ENCODE assay signal across 8 cellular contexts in the genomic region with DNA sequence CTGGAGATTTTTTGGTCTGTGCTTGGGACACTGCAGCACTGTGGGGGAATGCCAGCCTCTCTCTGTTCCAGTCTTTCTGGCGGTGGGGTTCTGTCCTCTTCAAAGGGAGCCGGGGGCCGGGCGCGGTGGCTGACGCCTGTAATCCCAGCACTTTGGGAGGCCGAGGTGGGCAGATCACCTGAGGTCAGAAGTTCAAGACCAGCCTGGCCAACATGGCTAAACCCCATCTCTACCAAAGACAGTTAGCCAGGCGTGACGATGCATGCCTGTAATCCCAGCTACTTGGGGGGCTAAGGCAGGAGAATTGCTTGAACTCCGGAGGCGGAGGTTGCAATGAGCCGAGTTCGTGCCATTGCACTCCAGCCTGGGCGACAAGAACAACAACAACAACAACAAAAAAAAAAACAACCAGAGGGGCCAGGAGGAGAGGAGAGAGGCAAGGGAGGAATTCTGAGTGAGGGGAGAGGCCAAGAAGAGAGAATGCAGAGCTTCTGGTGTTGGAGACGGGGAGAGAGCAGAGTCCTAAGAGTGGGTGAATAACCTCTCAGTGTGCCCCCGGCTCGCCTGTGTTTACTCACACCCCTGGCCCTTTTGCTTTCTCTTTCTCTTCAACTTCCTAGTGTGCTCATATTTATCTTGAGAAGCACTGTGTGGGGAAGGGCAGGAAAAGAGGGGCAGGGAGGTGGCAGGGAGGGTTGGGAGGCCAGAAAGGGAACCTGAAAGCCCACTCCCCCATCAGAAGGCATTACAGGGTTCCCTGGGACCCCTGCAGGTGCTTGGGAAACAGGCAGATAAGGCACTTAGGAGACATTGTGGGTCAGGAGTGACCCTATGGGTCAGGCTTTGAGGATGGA. TPM values are rescaled to one million over a fixed set of nuclear protein-coding genes. Genes with fewer than 3 reads are reported as not detected.
DNase-seq lines count a peak whose midpoint lies in the region; ATAC-seq and TF ChIP-seq lines count a peak whose summit lies in the region.

No MANE protein-coding gene starts in this region.

- peak overlapping the region; percentile 86 for H3K27ac ChIP-seq in Panc1 (ENCODE audit: low read length)
- H3K27ac ChIP-seq in mammary epithelial cell (ENCODE audit: insufficient read depth, low read depth, low read length) = peak overlapping the region; percentile 96
- H3K27ac ChIP-seq in neural progenitor cell = no peak overlapping the region
- peak overlapping the region in 1 of 2 donors; percentile 43 for H3K27ac ChIP-seq in prostate gland

- ATAC-seq in Panc1 (no peak), HG02642 (IDR thresholded peaks at IDR 0.05; ENCODE audit: poor library complexity, unreplicated experiment) (no peak)

- H3K4me3 Mint-ChIP-seq in neural progenitor cell = peak overlapping the region; percentile 95

- H3K4me1 Mint-ChIP-seq in neural progenitor cell = peaks cover 55% of the 10 kb centered on the region

- H3K36me3 ChIP-seq in Panc1 (ENCODE audit: control insufficient read depth, insufficient read depth, low read length) (peaks cover 7% of the 10 kb centered on the region), mammary epithelial cell (ENCODE audit: insufficient read depth, low read length) (no peaks in the 10 kb centered on the region), neural progenitor cell (no peaks in the 10 kb centered on the region), prostate gland (no peaks in the 10 kb centered on the region)

- no peaks in the 10 kb centered on the region for H3K9me3 ChIP-seq in Panc1 (ENCODE audit: control insufficient read depth, insufficient read depth, low read depth, low read length)
- H3K9me3 ChIP-seq in mammary epithelial cell (replicated peaks; ENCODE audit: insufficient read depth, low read length) = no peaks in the 10 kb centered on the region
- no peaks in the 10 kb centered on the region for H3K9me3 ChIP-seq in neural progenitor cell (ENCODE audit: low read depth)
- no peaks in the 10 kb centered on the region for H3K9me3 ChIP-seq in prostate gland

- H2AFZ ChIP-seq in mammary epithelial cell (ENCODE audit: low read depth, low read length) (peak overlapping the region; percentile 20), neural progenitor cell (replicated peaks) (no peak overlapping the region)

- H3K4me3 ChIP-seq in Panc1 (ENCODE audit: low read depth in 2 of 2, low read length in 2 of 2) = peak overlapping the region; percentile 52 to 80
- H3K4me3 ChIP-seq in mammary epithelial cell (replicated peaks in 1 of 3; ENCODE audit: insufficient read depth in 1 of 3, low read depth in 2 of 3, low read length in 3 of 3) = peak overlapping the region; percentile 25 to 80 (median 73)
- peak overlapping the region; percentile 88 for H3K4me3 ChIP-seq in neural progenitor cell
- H3K4me3 ChIP-seq in prostate gland = no peak overlapping the region

- H3K9me3 Mint-ChIP-seq in neural progenitor cell = no peaks in the 10 kb centered on the region

- H3K27ac Mint-ChIP-seq in neural progenitor cell = peak overlapping the region; percentile 74

- H3K79me2 ChIP-seq in mammary epithelial cell (ENCODE audit: insufficient read depth, low read length) (peaks cover 77% of the 10 kb centered on the region), neural progenitor cell (ENCODE audit: low read depth) (peaks cover 65% of the 10 kb centered on the region)

- peaks cover 6% of the 10 kb centered on the region for H3K27me3 Mint-ChIP-seq in neural progenitor cell (ENCODE audit: insufficient read depth, low read depth)

- no peak for TF ChIP-seq CTCF in Panc1 (IDR thresholded peaks at IDR 0.05)
- no peak for TF ChIP-seq CTCF in mammary epithelial cell (conservative IDR thresholded peaks at IDR 0.05 in 1 of 2, IDR thresholded peaks at IDR 0.05 in 1 of 2; ENCODE audit: extremely low read depth in 1 of 2, insufficient read depth in 1 of 2, low read depth in 1 of 2, low read length in 2 of 2)
- no peak for TF ChIP-seq CTCF in neural progenitor cell (IDR thresholded peaks at IDR 0.05)
- no peak for TF ChIP-seq CTCF in prostate gland (IDR thresholded peaks at IDR 0.05)

- no TSS peak for BruUV-seq in Panc1 (replicated peaks; lab: Mats Ljungman, UMichigan)
- BruUV-seq in mammary epithelial cell (replicated peaks; lab: Mats Ljungman, UMichigan) = no TSS peak

- dilution Hi-C loops in mammary epithelial cell (cut with HindIII; ENCODE audit: low sequenced_read_pairs) = loop anchor here (5.0 kb wide), 2 partner anchors 39 to 134 kb away; a partner anchor contains a TSS

- peaks cover 30% of the 10 kb centered on the region for H3K4me1 ChIP-seq in Panc1 (ENCODE audit: control insufficient read depth, insufficient read depth, low read length)
- peaks cover 29% of the 10 kb centered on the region for H3K4me1 ChIP-seq in mammary epithelial cell (ENCODE audit: insufficient read depth, low read length)
- peaks cover 36% of the 10 kb centered on the region for H3K4me1 ChIP-seq in neural progenitor cell
- H3K4me1 ChIP-seq in prostate gland (replicated peaks) = peaks cover 9% of the 10 kb centered on the region

- no peaks in the 10 kb centered on the region for H4K20me1 ChIP-seq in mammary epithelial cell (ENCODE audit: insufficient read depth, low read length)
- peaks cover 42% of the 10 kb centered on the region for H4K20me1 ChIP-seq in neural progenitor cell (ENCODE audit: low read depth)

- POLR2A ChIA-PET in Panc1 (lab: Charles Lee) = interaction anchor here (0.7 kb wide), 1 partner anchor 54 kb away, joined by 11 read pairs; no protein-coding TSS in a partner anchor

- peak overlapping the region; percentile 75 for H3K4me2 ChIP-seq in mammary epithelial cell (ENCODE audit: insufficient read depth, low read depth, low read length)
- H3K4me2 ChIP-seq in neural progenitor cell = peak overlapping the region; percentile 92

- intact Hi-C loops in Panc1 (cut with micrococcal nuclease; ENCODE audit: unreplicated experiment) (no loop called here), mammary epithelial cell (cut with micrococcal nuclease) (loop anchor here (2.0 kb wide), 1 partner anchor 29 kb away; a partner anchor contains a TSS), prostate gland (cut with DNase I) (no loop called here)

- H3K36me3 Mint-ChIP-seq in neural progenitor cell = peaks cover 5% of the 10 kb centered on the region

- in situ Hi-C loops in Panc1 (cut with HindIII; ENCODE audit: low pct_unique_long_range_greater_than_20kb, low sequenced_read_pairs) (no loop called here), mammary epithelial cell (cut with MboI; ENCODE audit: low sequenced_read_pairs in 2 of 2) (no loop called here)

- 93% methylated on average over 17 of the region's 17 CpGs for WGBS in mammary epithelial cell (ENCODE audit: low coverage, missing lambda C conversion rate)
- WGBS in prostate gland = 76% methylated on average over 17 of the region's 17 CpGs

- H3K9ac ChIP-seq in mammary epithelial cell (ENCODE audit: insufficient read depth, low read length) (peak overlapping the region; percentile 70), neural progenitor cell (no peak overlapping the region)

- TF ChIP-seq POLR2A in prostate gland (IDR thresholded peaks at IDR 0.05) = no peak

- peak; percentile 6 for DNase-seq in EH (ENCODE audit: low read depth)
- DNase-seq in Panc1 (ENCODE audit: low read depth, low spot score) = no peak
- DNase-seq in mammary epithelial cell = no peak
- DNase-seq in neural progenitor cell (ENCODE audit: low spot score) = no peak
- DNase-seq in prostate gland (ENCODE audit: low spot score) = no peak
- no peak for DNase-seq in SK-N-DZ (ENCODE audit: low spot score)
- no peak for DNase-seq in NCI-H524 (lab: John Stamatoyannopoulos, UW)

- CTCF ChIA-PET in Panc1 (lab: Charles Lee) (interaction anchor here (1.4 kb wide), 1 partner anchor 51 kb away, joined by 3 read pairs; no protein-coding TSS in a partner anchor), mammary epithelial cell (lab: Charles Lee; ENCODE audit: low non-redundant PET) (no interaction called here)

- H3F3A ChIP-seq in neural progenitor cell (ENCODE audit: low read depth) = peaks cover 59% of the 10 kb centered on the region

- H3K27me3 ChIP-seq in Panc1 (ENCODE audit: control insufficient read depth, insufficient read depth, low read length) (no peaks in the 10 kb centered on the region), mammary epithelial cell (ENCODE audit: insufficient read depth, low read length) (no peaks in the 10 kb centered on the region), neural progenitor cell (no peaks in the 10 kb centered on the region), prostate gland (replicated peaks; ENCODE audit: insufficient read depth) (no peaks in the 10 kb centered on the region)

RNA-seq across cellular contexts. Expression of a gene that starts 3.2 kb away (rescaled TPM):
- total RNA-seq in Panc1 (2021; ENCODE audit: unreplicated experiment) (422 TPM), mammary epithelial cell (100 to 1,000 TPM; 282 to 484 TPM), neural progenitor cell (ENCODE audit: low replicate concordance) (930 and 1,683 TPM in 2 replicates), prostate gland (100 to 1,000 TPM; 138 to 150 TPM)
- polyA plus RNA-seq in Panc1 (2012; ENCODE audit: insufficient read length) = 224 TPM
- polyA plus RNA-seq in mammary epithelial cell = 136 TPM
- 116 TPM for polyA minus RNA-seq in mammary epithelial cell
- polyA plus RNA-seq in SK-N-DZ (2014; cell fraction: cytosol; rRNA removed) = 703 and 794 TPM in 2 replicates
- polyA plus RNA-seq in SK-N-DZ (2014; cell fraction: nucleus; rRNA removed) = 501 and 513 TPM in 2 replicates

RNA-seq across cellular contexts. Expression of a gene that starts 16.4 kb away (rescaled TPM):
- 19.9 TPM for total RNA-seq in Panc1 (2021; ENCODE audit: unreplicated experiment)
- polyA plus RNA-seq in Panc1 (2012; ENCODE audit: insufficient read length) = 38.9 TPM
- total RNA-seq in mammary epithelial cell = 1 to 10 TPM in 1 of 2 donors, under 1 TPM in 1; 0.33 to 2.1 TPM
- polyA plus RNA-seq in mammary epithelial cell = 2.1 TPM
- 0.41 TPM for polyA minus RNA-seq in mammary epithelial cell
- 4.4 and 16.1 TPM in 2 replicates for total RNA-seq in neural progenitor cell (ENCODE audit: low replicate concordance)
- total RNA-seq in prostate gland = 1 to 10 TPM; 4.4 to 6.1 TPM
- polyA plus RNA-seq in SK-N-DZ (2014; cell fraction: cytosol; rRNA removed) = 11.3 and 16.0 TPM in 2 replicates
- polyA plus RNA-seq in SK-N-DZ (2014; cell fraction: nucleus; rRNA removed) = 34.4 and 38.4 TPM in 2 replicates

RNA-seq across cellular contexts. Expression of a gene that starts 29.2 kb away (rescaled TPM):
- 78.1 TPM for total RNA-seq in Panc1 (2021; ENCODE audit: unreplicated experiment)
- polyA plus RNA-seq in Panc1 (2012; ENCODE audit: insufficient read length) = 96.2 TPM
- 10 to 100 TPM; 28.5 to 54.4 TPM for total RNA-seq in mammary epithelial cell
- 60.7 TPM for polyA plus RNA-seq in mammary epithelial cell
- polyA minus RNA-seq in mammary epithelial cell = 46.9 TPM
- total RNA-seq in neural progenitor cell (ENCODE audit: low replicate concordance) = 45.9 and 141 TPM in 2 replicates
- 10 to 100 TPM; 66.1 to 80.1 TPM for total RNA-seq in prostate gland
- polyA plus RNA-seq in SK-N-DZ (2014; cell fraction: cytosol; rRNA removed) = 303 and 320 TPM in 2 replicates
- polyA plus RNA-seq in SK-N-DZ (2014; cell fraction: nucleus; rRNA removed) = 840 and 963 TPM in 2 replicates

RNA-seq across cellular contexts. Expression of a gene that starts 38.1 kb away (rescaled TPM):
- total RNA-seq in Panc1 (2021; ENCODE audit: unreplicated experiment) (39.3 TPM), mammary epithelial cell (10 to 100 TPM; 30.0 to 61.3 TPM), neural progenitor cell (ENCODE audit: low replicate concordance) (16.8 and 53.9 TPM in 2 replicates), prostate gland (100 to 1,000 TPM in 1 of 2 donors, 10 to 100 TPM in 1; 66.2 to 123 TPM)
- polyA plus RNA-seq in Panc1 (2012; ENCODE audit: insufficient read length) = 63.1 TPM
- 96.6 TPM for polyA plus RNA-seq in mammary epithelial cell
- polyA minus RNA-seq in mammary epithelial cell = 24.7 TPM
- polyA plus RNA-seq in SK-N-DZ (2014; cell fraction: cytosol; rRNA removed) = 66.6 and 72.9 TPM in 2 replicates
- polyA plus RNA-seq in SK-N-DZ (2014; cell fraction: nucleus; rRNA removed) = 33.1 and 39.4 TPM in 2 replicates

Comparison
In these comparisons a context has a peak if more than half of its experiments do, and no peak if none do; other contexts are left out.
1. H3K4me3 ChIP-seq: peak in Panc1 (2 of 2), mammary epithelial cell (3 of 3) and neural progenitor cell (single experiment); none in prostate gland (0 of 2).